ENCODE assay signal across 8 cellular contexts in the genomic region with DNA sequence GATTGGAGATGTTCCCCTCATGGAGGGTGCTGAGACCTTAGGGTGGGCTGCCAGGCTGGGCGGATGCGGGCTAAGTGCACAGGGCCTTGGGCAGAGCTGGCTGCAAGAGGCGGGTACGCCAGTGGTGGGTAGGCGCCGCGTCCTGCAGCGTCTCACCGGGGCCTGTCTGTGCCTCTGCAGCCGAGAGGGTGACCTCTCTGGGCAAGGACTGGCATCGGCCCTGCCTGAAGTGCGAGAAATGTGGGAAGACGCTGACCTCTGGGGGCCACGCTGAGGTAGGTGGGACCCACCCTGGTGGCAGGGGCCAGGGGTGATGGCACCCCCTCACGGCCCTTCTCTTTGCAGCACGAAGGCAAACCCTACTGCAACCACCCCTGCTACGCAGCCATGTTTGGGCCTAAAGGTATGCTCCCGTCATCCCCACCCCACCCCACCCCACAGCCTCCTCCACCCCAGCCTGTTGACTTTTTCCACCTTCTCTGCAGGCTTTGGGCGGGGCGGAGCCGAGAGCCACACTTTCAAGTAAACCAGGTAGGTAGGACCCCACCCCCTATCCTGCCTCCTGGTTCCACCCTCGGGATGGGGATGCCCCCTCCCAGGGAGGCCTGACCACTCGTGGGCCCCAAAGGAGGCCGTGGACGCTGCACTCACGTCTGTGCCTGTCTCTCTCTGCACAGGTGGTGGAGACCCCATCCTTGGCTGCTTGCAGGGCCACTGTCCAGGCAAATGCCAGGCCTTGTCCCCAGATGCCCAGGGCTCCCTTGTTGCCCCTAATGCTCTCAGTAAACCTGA. TPM values are rescaled to one million over a fixed set of nuclear protein-coding genes. Genes with fewer than 3 reads are reported as not detected.
DNase-seq lines count a peak whose midpoint lies in the region; ATAC-seq and TF ChIP-seq lines count a peak whose summit lies in the region.

No MANE protein-coding gene starts in this region.

- no peaks in the 10 kb centered on the region for H3K36me3 Mint-ChIP-seq in brain
- no peaks in the 10 kb centered on the region for H3K36me3 Mint-ChIP-seq in naive thymus-derived CD8-positive, alpha-beta T cell

- H3K4me1 Mint-ChIP-seq in brain = peaks cover 28% of the 10 kb centered on the region
- peaks cover 19 to 58% (median 44%) of the 10 kb centered on the region in 4 donors for H3K4me1 Mint-ChIP-seq in naive thymus-derived CD8-positive, alpha-beta T cell

- DNase-seq in MV-4-11 (lab: John Stamatoyannopoulos, UW) (peak; percentile 37), GM19240 (ENCODE audit: insufficient read length, low spot score) (no peak), SKM-1 treated with dmso at 0.1 percent for 144 hours (lab: John Stamatoyannopoulos, UW; ENCODE audit: unreplicated experiment) (no peak)
- peak in 4 of 10 donors; percentile 18 to 75 (median 32) for DNase-seq in naive thymus-derived CD8-positive, alpha-beta T cell

- POLR2A ChIA-PET in naive thymus-derived CD8-positive, alpha-beta T cell (lab: Charles Lee) = interaction anchor here (1.6 to 5.3 kb wide), 5 partner anchors 9 to 90 kb away, joined by 4 to 165 read pairs (median 30); a partner anchor contains a TSS

- H3K27ac ChIP-seq in ACC112 (ENCODE audit: low read depth, low read length) = no peak overlapping the region

- H3K79me2 ChIP-seq in ACC112 (ENCODE audit: control insufficient read depth, insufficient read depth, low read length, unreplicated experiment) = peaks cover 3% of the 10 kb centered on the region

- peaks cover 5% of the 10 kb centered on the region; the same call in 1 of the 2 replicates for H3K27me3 ChIP-seq in ACC112 (ENCODE audit: insufficient read depth, low read length)

- H3K4me3 Mint-ChIP-seq in brain = peak overlapping the region in 4 of 5 experiments; percentile 12 to 31 (median 22)
- peak overlapping the region; percentile 77 to 96 (median 88) for H3K4me3 Mint-ChIP-seq in naive thymus-derived CD8-positive, alpha-beta T cell

- H3K27me3 Mint-ChIP-seq in brain = peaks cover 51% of the 10 kb centered on the region
- peaks cover 0 to 4% (median 0%) of the 10 kb centered on the region in 5 donors for H3K27me3 Mint-ChIP-seq in naive thymus-derived CD8-positive, alpha-beta T cell

- H3K9me3 Mint-ChIP-seq in brain = peaks cover 0 to 7% (median 0%) of the 10 kb centered on the region in 5 experiments
- no peaks in the 10 kb centered on the region for H3K9me3 Mint-ChIP-seq in naive thymus-derived CD8-positive, alpha-beta T cell

- peak overlapping the region; percentile 77 for H3K4me3 ChIP-seq in ACC112 (ENCODE audit: low read depth, low read length)

- no peak overlapping the region for H2AFZ ChIP-seq in ACC112 (ENCODE audit: low read length, unreplicated experiment)

- H3K4me1 ChIP-seq in ACC112 (ENCODE audit: control insufficient read depth, insufficient read depth, low read length, unreplicated experiment) = peaks cover 27% of the 10 kb centered on the region

- no peak overlapping the region for H3K27ac Mint-ChIP-seq in brain
- peak overlapping the region; percentile 81 to 100 (median 98) for H3K27ac Mint-ChIP-seq in naive thymus-derived CD8-positive, alpha-beta T cell

- H3K36me3 ChIP-seq in ACC112 (ENCODE audit: insufficient read depth, low read length) = no peaks in the 10 kb centered on the region

- ATAC-seq in naive thymus-derived CD8-positive, alpha-beta T cell = no peak
- ATAC-seq in HG02884 (IDR thresholded peaks at IDR 0.05; ENCODE audit: unreplicated experiment) = no peak
- ATAC-seq in GM18870 (IDR thresholded peaks at IDR 0.05; ENCODE audit: unreplicated experiment) = no peak

- TF ChIP-seq CTCF in brain (conservative IDR thresholded peaks at IDR 0.05) = no peak

RNA-seq across cellular contexts. Expression of a gene that starts 1.5 kb away (rescaled TPM):
- 195 TPM for polyA plus RNA-seq in brain (ENCODE audit: insufficient read depth, low read depth, low replicate concordance)
- 10 to 100 TPM; 96.5 to 98.1 TPM for total RNA-seq in naive thymus-derived CD8-positive, alpha-beta T cell
- 100 to 1,000 TPM; 342 to 784 (median 530) TPM for polyA plus RNA-seq in naive thymus-derived CD8-positive, alpha-beta T cell

RNA-seq across cellular contexts. Expression of a gene that starts 2.9 kb away (rescaled TPM):
- 34.4 TPM for polyA plus RNA-seq in brain (ENCODE audit: insufficient read depth, low read depth, low replicate concordance)
- 10 to 100 TPM; 22.2 to 25.0 TPM for total RNA-seq in naive thymus-derived CD8-positive, alpha-beta T cell
- 10 to 100 TPM in 1 of 3 donors, 1 to 10 TPM in 2; 7.2 to 10.1 (median 7.6) TPM for polyA plus RNA-seq in naive thymus-derived CD8-positive, alpha-beta T cell

RNA-seq across cellular contexts. Expression of a gene that starts 13.6 kb away (rescaled TPM):
- polyA plus RNA-seq in brain (ENCODE audit: insufficient read depth, low read depth, low replicate concordance) = 360 TPM
- total RNA-seq in naive thymus-derived CD8-positive, alpha-beta T cell = 1 to 10 TPM; 2.2 to 2.3 TPM
- polyA plus RNA-seq in naive thymus-derived CD8-positive, alpha-beta T cell = 10 to 100 TPM; 21.1 to 86.9 (median 28.3) TPM

RNA-seq across cellular contexts. Expression of a gene that starts 38.2 kb away (rescaled TPM):
- polyA plus RNA-seq in brain (ENCODE audit: insufficient read depth, low read depth, low replicate concordance) = 5.4 TPM
- 1 to 10 TPM; 5.5 to 6.6 TPM for total RNA-seq in naive thymus-derived CD8-positive, alpha-beta T cell
- polyA plus RNA-seq in naive thymus-derived CD8-positive, alpha-beta T cell = 1 to 10 TPM; 1.6 to 4.4 (median 4.3) TPM

Comparison
In these comparisons a context has a peak if more than half of its experiments do, and no peak if none do; other contexts are left out.
1. H3K27ac Mint-ChIP-seq: peak in naive thymus-derived CD8-positive, alpha-beta T cell (10 of 10); none in brain (0 of 5).